17 cellular contexts compared by ENCODE assay signal in the genomic region with DNA sequence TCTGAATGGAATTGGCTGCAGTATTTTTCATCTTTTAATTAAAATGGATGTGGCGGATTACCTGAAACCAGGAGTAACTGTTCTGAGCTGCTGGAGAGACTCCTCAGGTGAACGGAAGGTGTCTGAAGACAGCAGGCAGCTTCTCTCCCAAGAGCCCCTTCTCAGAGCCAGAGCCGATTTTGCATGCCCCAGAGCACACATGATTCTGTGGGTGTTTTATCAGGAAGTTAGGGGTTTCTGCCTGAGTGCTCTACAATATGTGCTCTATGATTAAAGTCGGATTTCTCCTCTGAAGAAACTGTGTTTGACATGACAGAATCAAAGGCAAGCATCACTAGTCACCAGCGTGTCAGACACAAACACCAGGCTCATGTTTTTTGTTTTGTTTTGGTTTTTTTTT.
DNase-seq lines count a peak whose midpoint lies in the region; ATAC-seq and TF ChIP-seq lines count a peak whose summit lies in the region.
"Had no signal": no experiment of that assay in that cellular context is flagged by ENCODE, and none has a peak within 500 bp of the region (broad histone marks: within the 10 kb centered on the region; RNA-seq: fewer than 3 reads in every experiment).

No MANE protein-coding gene starts in this region.

- H3K9me3 ChIP-seq in DOHH2 (ENCODE audit: control insufficient read depth, insufficient read depth, low read length): no peaks in the 10 kb centered on the region; the same call in 1 of the 2 replicates

- peaks cover 4% of the 10 kb centered on the region; the same call in 1 of the 2 replicates for H4K20me1 ChIP-seq in DOHH2 (ENCODE audit: control insufficient read depth, insufficient read depth, low read depth, low read length)

- no peaks in the 10 kb centered on the region for H3K9me2 ChIP-seq in DOHH2 (replicated peaks; ENCODE audit: control insufficient read depth, low read length)

- no peaks in the 10 kb centered on the region for H3K36me3 ChIP-seq in DOHH2 (ENCODE audit: control insufficient read depth, low read length)

- peak overlapping the region; percentile 47 for H3K4me2 ChIP-seq in DOHH2 (ENCODE audit: low read length)
- H3K4me2 ChIP-seq: GM23338 had no signal

- peak overlapping the region; percentile 20 for H3K4me3 Mint-ChIP-seq in activated B cell treated with CpG ODN at 0.5 μM for 24 hours
- H3K4me3 Mint-ChIP-seq in stimulated activated memory B cell treated with anti-CD40 and anti-IgM and Interleukin-4, amounts not matched to agents 10 μg/mL and 1 μg/mL and 100 μg/mL, for 72 hours: no peak overlapping the region
- H3K4me3 Mint-ChIP-seq: CD4-positive, alpha-beta memory T cell; GM23338 had no signal

- H3K27me3 Mint-ChIP-seq in activated B cell treated with CpG ODN at 0.5 μM for 24 hours: no peaks in the 10 kb centered on the region
- peaks cover 11% of the 10 kb centered on the region for H3K27me3 Mint-ChIP-seq in stimulated activated memory B cell treated with anti-CD40 and anti-IgM and Interleukin-4, amounts not matched to agents 10 μg/mL and 1 μg/mL and 100 μg/mL, for 72 hours

- H3F3A ChIP-seq in DOHH2 (ENCODE audit: control insufficient read depth, insufficient read depth): no peaks in the 10 kb centered on the region

- DNase-seq in activated B cell treated with CpG ODN at 0.5 μM for 24 hours: no peak
- DNase-seq in NOMO-1 treated with dmso at 0.1 percent for 144 hours (lab: John Stamatoyannopoulos, UW; ENCODE audit: unreplicated experiment): no peak
- DNase-seq in NCI-H146 treated with DMSO at 0.1 percent for 48 hours (lab: John Stamatoyannopoulos, UW; ENCODE audit: unreplicated experiment): no peak
- DNase-seq: ACHN; AML-193; Calu3; CD4-positive, alpha-beta memory T cell; IMR-90; NCI-H1930; NCI-H446 treated with DMSO at 0.1 percent for 48 hours; PC-3 had no signal

- CTCF ChIA-PET in activated B cell treated with CpG ODN at 0.5 μM for 24 hours (lab: Charles Lee): no interaction called here

- H3K27ac ChIP-seq in DOHH2 (ENCODE audit: low read depth, low read length): no peak overlapping the region
- H3K27ac ChIP-seq: RWPE1 had no signal

- TF ChIP-seq CTCF in DOHH2 (IDR thresholded peaks at IDR 0.05; ENCODE audit: low read depth, low read length, poor library complexity, severe bottlenecking) (no peak), activated B cell treated with CpG ODN at 0.5 μM for 24 hours (IDR thresholded peaks at IDR 0.05) (no peak)

- H3K9me3 Mint-ChIP-seq in activated B cell treated with CpG ODN at 0.5 μM for 24 hours: peaks cover 6% of the 10 kb centered on the region
- peaks cover 10% of the 10 kb centered on the region for H3K9me3 Mint-ChIP-seq in stimulated activated memory B cell treated with anti-CD40 and anti-IgM and Interleukin-4, amounts not matched to agents 10 μg/mL and 1 μg/mL and 100 μg/mL, for 72 hours

- no peak overlapping the region for H3K27ac Mint-ChIP-seq in activated B cell treated with CpG ODN at 0.5 μM for 24 hours
- no peak overlapping the region for H3K27ac Mint-ChIP-seq in stimulated activated memory B cell treated with anti-CD40 and anti-IgM and Interleukin-4, amounts not matched to agents 10 μg/mL and 1 μg/mL and 100 μg/mL, for 72 hours
- H3K27ac Mint-ChIP-seq: CD4-positive, alpha-beta memory T cell had no signal

- H3K4me1 Mint-ChIP-seq in activated B cell treated with CpG ODN at 0.5 μM for 24 hours: peaks cover 40% of the 10 kb centered on the region
- peaks cover 36% of the 10 kb centered on the region for H3K4me1 Mint-ChIP-seq in stimulated activated memory B cell treated with anti-CD40 and anti-IgM and Interleukin-4, amounts not matched to agents 10 μg/mL and 1 μg/mL and 100 μg/mL, for 72 hours
- H3K4me1 Mint-ChIP-seq: CD4-positive, alpha-beta memory T cell had no signal

- ATAC-seq in HG02759 (IDR thresholded peaks at IDR 0.05; ENCODE audit: unreplicated experiment) (peak; percentile 53), activated B cell treated with CpG ODN at 0.5 μM for 24 hours (ENCODE audit: low read depth) (peak; percentile 88), HG02840 (IDR thresholded peaks at IDR 0.05; ENCODE audit: low FRiP score, unreplicated experiment) (no peak)
- ATAC-seq in stimulated activated memory B cell treated with anti-CD40 and anti-IgM and Interleukin-4, amounts not matched to agents 10 μg/mL and 1 μg/mL and 100 μg/mL, for 72 hours: peak; percentile 75
- ATAC-seq: GM23338, PC-3 had no signal

- peaks cover 19% of the 10 kb centered on the region for H3K4me1 ChIP-seq in DOHH2 (ENCODE audit: control insufficient read depth, low read length)

- H3K27me3 ChIP-seq in DOHH2 (ENCODE audit: control insufficient read depth, low read length): peaks cover 23% of the 10 kb centered on the region

- POLR2A ChIA-PET in activated B cell treated with CpG ODN at 0.5 μM for 24 hours (lab: Charles Lee): no interaction called here

- peak overlapping the region; percentile 8; the same call in 1 of the 2 replicates for H3K4me3 ChIP-seq in DOHH2 (ENCODE audit: low read length)
- H3K4me3 ChIP-seq: GM23338 had no signal

- no peaks in the 10 kb centered on the region for H3K79me2 ChIP-seq in DOHH2 (ENCODE audit: control insufficient read depth, low read length)

- H3K36me3 Mint-ChIP-seq in activated B cell treated with CpG ODN at 0.5 μM for 24 hours (ENCODE audit: low read depth): peaks cover 13% of the 10 kb centered on the region
- H3K36me3 Mint-ChIP-seq in stimulated activated memory B cell treated with anti-CD40 and anti-IgM and Interleukin-4, amounts not matched to agents 10 μg/mL and 1 μg/mL and 100 μg/mL, for 72 hours: peaks cover 15% of the 10 kb centered on the region
- H3K36me3 Mint-ChIP-seq: CD4-positive, alpha-beta memory T cell had no signal

- intact Hi-C loops in activated B cell treated with CpG ODN at 0.5 μM for 24 hours (cut with micrococcal nuclease): no loop called here
